Comparison of ENCODE assay signal across 17 cellular contexts in the genomic region with DNA sequence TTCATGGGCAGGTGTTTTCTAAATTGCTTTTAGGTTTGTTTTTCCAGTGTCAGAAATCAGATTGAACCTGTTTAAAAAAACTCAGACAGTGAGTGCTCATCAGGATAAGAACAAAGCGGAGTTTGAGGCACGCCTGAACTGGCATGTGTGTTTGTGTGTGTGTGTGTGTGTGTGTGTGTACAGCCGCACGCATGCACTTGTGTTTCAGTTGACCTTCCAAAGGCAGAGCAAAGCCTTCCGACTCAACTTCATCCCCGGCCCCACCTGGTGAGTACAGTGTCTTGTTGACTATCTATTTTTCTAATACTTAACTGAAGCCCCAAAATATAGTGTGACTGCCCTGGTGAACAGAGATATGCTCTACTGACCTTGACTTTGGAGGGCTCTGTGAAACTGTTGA.
A peak's percentile ranks its signal among the peaks of the same experiment; 100 is the strongest.
DNase-seq lines count a peak whose midpoint lies in the region; ATAC-seq and TF ChIP-seq lines count a peak whose summit lies in the region.
"Had no signal": no experiment of that assay in that cellular context is flagged by ENCODE, and none has a peak within 500 bp of the region (broad histone marks: within the 10 kb centered on the region; RNA-seq: fewer than 3 reads in every experiment).

No MANE protein-coding gene starts in this region.

- H3K4me1 ChIP-seq in BE2C, result peaks cover 34% of the 10 kb centered on the region
- peaks cover 42% of the 10 kb centered on the region for H3K4me1 ChIP-seq in DND-41 (ENCODE audit: insufficient read depth, low read length)
- no peaks in the 10 kb centered on the region for H3K4me1 ChIP-seq in spleen

- TF ChIP-seq CTCF in BE2C (IDR thresholded peaks at IDR 0.05; ENCODE audit: low read depth, low read length) (no peak), DND-41 (IDR thresholded peaks at IDR 0.05; ENCODE audit: borderline replicate concordance, extremely low read depth, low read length, poor library complexity, severe bottlenecking) (no peak), type B pancreatic cell (conservative IDR thresholded peaks at IDR 0.05) (no peak), spleen (IDR thresholded peaks at IDR 0.05 in 8 of 11, conservative IDR thresholded peaks at IDR 0.05 in 3 of 11) (no peak)

- H3K9ac ChIP-seq in DND-41 (ENCODE audit: low read depth, low read length), result no peak overlapping the region

- no peaks in the 10 kb centered on the region for H3K9me3 Mint-ChIP-seq in type B pancreatic cell
- H3K9me3 Mint-ChIP-seq: HFFc6 had no signal

- WGBS in spleen, 5 donors, result 94 to 96% (median 95%) methylated on average over 6 of the region's 6 CpGs

- H4K20me1 ChIP-seq in DND-41 (ENCODE audit: insufficient read depth, low read length), result no peaks in the 10 kb centered on the region

- H3K4me2 ChIP-seq in DND-41 (ENCODE audit: insufficient read depth, low read length), result no peak overlapping the region

- peaks cover 47% of the 10 kb centered on the region for H3K4me1 Mint-ChIP-seq in type B pancreatic cell (ENCODE audit: unreplicated experiment)

- H3K79me2 ChIP-seq in DND-41 (ENCODE audit: insufficient read depth, low read length), result no peaks in the 10 kb centered on the region

- ATAC-seq in DND-41 (ENCODE audit: insufficient read depth, low read depth), result no peak
- ATAC-seq: HCT116 had no signal

- H3K36me3 ChIP-seq in BE2C (no peaks in the 10 kb centered on the region), DND-41 (ENCODE audit: insufficient read depth, low read length) (no peaks in the 10 kb centered on the region), spleen (peaks cover 0 to 6% (median 0%) of the 10 kb centered on the region in 6 donors)

- peak overlapping the region; percentile 40 for H3K4me3 Mint-ChIP-seq in type B pancreatic cell
- H3K4me3 Mint-ChIP-seq: CD4-positive, alpha-beta memory T cell; HFFc6 had no signal

- DNase-seq in BE2C, result peak; percentile 52
- DNase-seq in DND-41, result no peak
- DNase-seq in SHP77 treated with DMSO at 0.1 percent for 48 hours (lab: John Stamatoyannopoulos, UW), result peak; percentile 37
- no peak for DNase-seq in type B pancreatic cell (ENCODE audit: extremely low spot score, unreplicated experiment)
- DNase-seq in islet precursor cell, result no peak
- no peak for DNase-seq in spleen
- DNase-seq: ACHN; CD4-positive, alpha-beta memory T cell; DMS153; DMS79; GF-D8; GOT3; H7; HFFc6 had no signal

- H2AFZ ChIP-seq in DND-41 (ENCODE audit: low read depth, low read length), result no peak overlapping the region

- peak overlapping the region; percentile 72 for H3K27ac Mint-ChIP-seq in type B pancreatic cell
- H3K27ac Mint-ChIP-seq: CD4-positive, alpha-beta memory T cell; HFFc6 had no signal

- no peak overlapping the region for H3K4me3 ChIP-seq in BE2C (ENCODE audit: low read depth, low read length)
- no peak overlapping the region for H3K4me3 ChIP-seq in DND-41 (ENCODE audit: low read depth in 1 of 2, low read length in 2 of 2)
- H3K4me3 ChIP-seq in spleen, result no peak overlapping the region

- H3K36me3 Mint-ChIP-seq in type B pancreatic cell, result peaks cover 12% of the 10 kb centered on the region

- intact Hi-C loops in spleen (cut with DNase I; ENCODE audit: low total_unique reads), result no loop called here

- H3K27me3 ChIP-seq in BE2C (no peaks in the 10 kb centered on the region), DND-41 (ENCODE audit: insufficient read depth, low read length, poor library complexity) (no peaks in the 10 kb centered on the region), spleen (replicated peaks in 1 of 7) (no peaks in the 10 kb centered on the region)

- no peak for TF ChIP-seq POLR2A in spleen (IDR thresholded peaks at IDR 0.05)

- H3K27me3 Mint-ChIP-seq in type B pancreatic cell, result peaks cover 24% of the 10 kb centered on the region
- H3K27me3 Mint-ChIP-seq: CD4-positive, alpha-beta memory T cell had no signal

- H3K27ac ChIP-seq in DND-41 (ENCODE audit: low read length), result peak overlapping the region; percentile 63
- H3K27ac ChIP-seq in spleen, result no peak overlapping the region
- H3K27ac ChIP-seq: C4-2B, HL-60 had no signal

- no peaks in the 10 kb centered on the region for H3K9me3 ChIP-seq in BE2C
- H3K9me3 ChIP-seq in DND-41 (ENCODE audit: insufficient read depth, low read length, severe bottlenecking), result no peaks in the 10 kb centered on the region
- no peaks in the 10 kb centered on the region for H3K9me3 ChIP-seq in spleen

Comparison
In these comparisons a context has a peak if more than half of its experiments do, and no peak if none do; other contexts are left out.
1. DNase-seq: peak in BE2C (single experiment) and SHP77 treated with DMSO at 0.1 percent for 48 hours (single experiment); none in DND-41 (single experiment), type B pancreatic cell (single experiment), islet precursor cell (single experiment) and spleen (single experiment).